1 cellular context compared by ENCODE assay signal in genomic region chr5:173890195-173890951, GRCh38.
TF ChIP-seq lines count a peak whose summit lies in the region.

No MANE protein-coding gene starts in this region.

TF ChIP-seq in K562, 482 proteins besides CTCF, POLR2A, EP300 and RAD21 (continued from another document and continues in another):
- TF ChIP-seq UBTF (IDR thresholded peaks at IDR 0.05; ENCODE audit: borderline replicate concordance in 1 of 2, low read depth in 2 of 2, low read length in 2 of 2) (peak; percentile 59 to 78; a peak in 3 of 4 replicates), ZNF830 (CRISPR knock-in tag; IDR thresholded peaks at IDR 0.05) (no peak), TAF1 (IDR thresholded peaks at IDR 0.05; ENCODE audit: control insufficient read depth, extremely low read depth, insufficient read depth, low read length, severe bottlenecking) (peak; percentile 24), HDAC1 (IDR thresholded peaks at IDR 0.05) (peak in 1 of 2 experiments; percentile 89; a peak in 1 of 4 replicates), ZNF589 (CRISPR knock-in tag; IDR thresholded peaks at IDR 0.05; ENCODE audit: low read depth) (0 out of 2 replicates have a peak, but pooled peaks have one; percentile 29), ZNF24 (IDR thresholded peaks at IDR 0.05) (no peak), ZFX (CRISPR knock-in tag; IDR thresholded peaks at IDR 0.05) (0 out of 2 replicates have a peak, but pooled peaks have one; percentile 35), USF1 (CRISPR knock-in tag; IDR thresholded peaks at IDR 0.05) (no peak), CBFA2T3 (IDR thresholded peaks at IDR 0.05) (peak; percentile 24; the same call in 1 of the 2 replicates), BCOR (IDR thresholded peaks at IDR 0.05) (peak; percentile 13; the same call in 1 of the 2 replicates), CREM (IDR thresholded peaks at IDR 0.05; ENCODE audit: low read depth) (peak; percentile 41; the same call in 1 of the 2 replicates), MNT (conservative IDR thresholded peaks at IDR 0.05) (0 out of 4 replicates have a peak, but pooled peaks of 1 of the 2 experiments have one; percentile 29), CC2D1A (IDR thresholded peaks at IDR 0.05) (0 out of 2 replicates have a peak, but pooled peaks have one; percentile 31), ZBTB8A (IDR thresholded peaks at IDR 0.05; ENCODE audit: partially characterized antibody) (no peak), HDGF (IDR thresholded peaks at IDR 0.05) (peak; percentile 84; the same call in 1 of the 2 replicates), HCFC1 (IDR thresholded peaks at IDR 0.05; ENCODE audit: low read depth, low read length) (peak; percentile 26; the same call in 1 of the 2 replicates), SUPT5H (IDR thresholded peaks at IDR 0.05) (peak; percentile 34; the same call in 1 of the 2 replicates), HDAC2 (IDR thresholded peaks at IDR 0.05) (peak; percentile 92), EP400 (IDR thresholded peaks at IDR 0.05) (peak; percentile 45), ZBTB12 (CRISPR knock-in tag; IDR thresholded peaks at IDR 0.05) (no peak), MTA1 (IDR thresholded peaks at IDR 0.05; ENCODE audit: borderline replicate concordance) (0 out of 2 replicates have a peak, but pooled peaks have one; percentile 31), RREB1 (CRISPR knock-in tag; IDR thresholded peaks at IDR 0.05) (peak; percentile 82; the same call in 1 of the 2 replicates), MAZ (CRISPR knock-in tag; conservative IDR thresholded peaks at IDR 0.05 in 1 of 2, IDR thresholded peaks at IDR 0.05 in 1 of 2) (peak in 1 of 2 experiments; percentile 61; a peak in 2 of 4 replicates), PRDM10 (IDR thresholded peaks at IDR 0.05; ENCODE audit: partially characterized antibody) (peak; percentile 28), KDM1A (IDR thresholded peaks at IDR 0.05) (peak; percentile 78 to 81), ATF3 (IDR thresholded peaks at IDR 0.05) (peak; percentile 17; the same call in 1 of the 2 replicates), ATF3 (CRISPR knock-in tag; conservative IDR thresholded peaks at IDR 0.05) (no peak), YY1 (IDR thresholded peaks at IDR 0.05; ENCODE audit: borderline replicate concordance in 1 of 3, control insufficient read depth in 1 of 3, extremely low read depth in 1 of 3, insufficient read depth in 3 of 3, insufficient read length in 1 of 3, insufficient replicate concordance in 2 of 3, low read depth in 1 of 3, low read length in 2 of 3) (peak in 1 of 3 experiments; percentile 30), ZBTB2 (IDR thresholded peaks at IDR 0.05) (peak; percentile 48; the same call in 1 of the 2 replicates), LCOR (CRISPR knock-in tag; IDR thresholded peaks at IDR 0.05) (peak; percentile 53), RBFOX2 (IDR thresholded peaks at IDR 0.05; ENCODE audit: low read depth, low read length) (peak; percentile 72), ZZZ3 (IDR thresholded peaks at IDR 0.05) (no peak), ZNF316 (IDR thresholded peaks at IDR 0.05) (peak; percentile 46), SAP30 (IDR thresholded peaks at IDR 0.05; ENCODE audit: borderline replicate concordance, insufficient read depth, low read depth, low read length, poor library complexity, severe bottlenecking) (peak; percentile 46), C11orf30 (IDR thresholded peaks at IDR 0.05; ENCODE audit: low read depth) (peak; percentile 64; the same call in 1 of the 2 replicates), ZNF217 (CRISPR knock-in tag; IDR thresholded peaks at IDR 0.05) (no peak), HMBOX1 (IDR thresholded peaks at IDR 0.05) (peak; percentile 35; the same call in 1 of the 2 replicates), NUFIP1 (IDR thresholded peaks at IDR 0.05; ENCODE audit: partially characterized antibody) (peak; percentile 34), KLF6 (CRISPR knock-in tag; IDR thresholded peaks at IDR 0.05; ENCODE audit: borderline replicate concordance) (no peak), FOSL1 (tag; conservative IDR thresholded peaks at IDR 0.05) (0 out of 2 replicates have a peak, but pooled peaks have one; percentile 21), ZNF551 (CRISPR knock-in tag; IDR thresholded peaks at IDR 0.05) (no peak), HLTF (IDR thresholded peaks at IDR 0.05) (0 out of 2 replicates have a peak, but pooled peaks have one; percentile 23), ETV1 (tag; conservative IDR thresholded peaks at IDR 0.05; ENCODE audit: low read depth) (0 out of 2 replicates have a peak, but pooled peaks have one; percentile 30)
